In genomic region chr15:38481761-38482160, GRCh38 we compare ENCODE assay signal across 14 cellular contexts.
"Had no signal": no experiment of that assay in that cellular context is flagged by ENCODE, and none has a peak within 500 bp of the region (broad histone marks: within the 10 kb centered on the region; RNA-seq: fewer than 3 reads in every experiment).

No MANE protein-coding gene starts in this region.

- H3K36me3 ChIP-seq: thoracic aorta had no signal

- H3K27ac Mint-ChIP-seq: dendritic cell treated with granulocyte-macrophage colony-stimulating factor and Interleukin-4, amounts not matched to agents 40 ng/mL and 50 ng/mL, for 4 days; WTC11 had no signal

- H3K4me1 ChIP-seq: esophagus squamous epithelium, upper lobe of left lung had no signal

- ATAC-seq: stimulated activated naive B cell treated with anti-CD40 and anti-IgM and Interleukin-4, amounts not matched to agents 10 μg/mL and 1 μg/mL and 100 μg/mL, for 72 hours; WTC11 had no signal

- H3K4me3 ChIP-seq: esophagus squamous epithelium, spleen, thoracic aorta, upper lobe of left lung had no signal

- H3K9me3 Mint-ChIP-seq: dendritic cell treated with granulocyte-macrophage colony-stimulating factor and Interleukin-4, amounts not matched to agents 40 ng/mL and 50 ng/mL, for 4 days; stimulated activated naive B cell treated with anti-CD40 and anti-IgM and Interleukin-4, amounts not matched to agents 10 μg/mL and 1 μg/mL and 100 μg/mL, for 72 hours; WTC11 had no signal

- H3K9me3 ChIP-seq: esophagus squamous epithelium, spleen, thoracic aorta, upper lobe of left lung had no signal

- H3K27me3 ChIP-seq: esophagus squamous epithelium, spleen, upper lobe of left lung had no signal

- H3K27me3 Mint-ChIP-seq: dendritic cell treated with granulocyte-macrophage colony-stimulating factor and Interleukin-4, amounts not matched to agents 40 ng/mL and 50 ng/mL, for 4 days; stimulated activated naive B cell treated with anti-CD40 and anti-IgM and Interleukin-4, amounts not matched to agents 10 μg/mL and 1 μg/mL and 100 μg/mL, for 72 hours had no signal

- H3K4me3 Mint-ChIP-seq: dendritic cell treated with granulocyte-macrophage colony-stimulating factor and Interleukin-4, amounts not matched to agents 40 ng/mL and 50 ng/mL, for 4 days; stimulated activated naive B cell treated with anti-CD40 and anti-IgM and Interleukin-4, amounts not matched to agents 10 μg/mL and 1 μg/mL and 100 μg/mL, for 72 hours; WTC11 had no signal

- H3K27ac ChIP-seq: esophagus squamous epithelium, spleen, thoracic aorta, upper lobe of left lung had no signal

- H3K4me1 Mint-ChIP-seq: WTC11 had no signal

- DNase-seq: activated CD4-positive, alpha-beta T cell treated with anti-CD3 and anti-CD28 coated beads for 48 hours; activated gamma-delta T cell treated with Interleukin-2 at 50 U/mL for 16 hours; effector CD8-positive, alpha-beta T cell; esophagus squamous epithelium; mesendoderm; occipital lobe; posterior cingulate gyrus; spleen; stimulated activated CD4-positive, alpha-beta T cell treated with anti-CD3 and anti-CD28 coated beads, Interleukin-4, amount 100 ng/mL, for 4 hours; stimulated activated naive B cell treated with anti-CD40 and anti-IgM and Interleukin-4, amounts not matched to agents 10 μg/mL and 1 μg/mL and 100 μg/mL, for 72 hours; upper lobe of left lung had no signal
